Comparison of ENCODE assay signal across 8 cellular contexts in genomic region chr12:12725086-12725955, GRCh38. TPM values are rescaled to one million over a fixed set of nuclear protein-coding genes. Genes with fewer than 3 reads are reported as not detected.
DNase-seq lines count a peak whose midpoint lies in the region; ATAC-seq, FAIRE-seq and TF ChIP-seq lines count a peak whose summit lies in the region.

No MANE protein-coding gene starts in this region.

- H3K27me3 Mint-ChIP-seq in stimulated activated naive CD8-positive, alpha-beta T cell treated with anti-CD3 and anti-CD28 coated beads, Interleukin-15, amount 100 ng/mL, for 72 hours: no peaks in the 10 kb centered on the region

- TF ChIP-seq CTCF in RWPE2 (IDR thresholded peaks at IDR 0.05; ENCODE audit: poor library complexity, severe bottlenecking) (no peak), neural cell (IDR thresholded peaks at IDR 0.05; ENCODE audit: poor library complexity, severe bottlenecking) (peak; percentile 49)

- TF ChIP-seq POLR2A in H54 (IDR thresholded peaks at IDR 0.05; ENCODE audit: low read depth, low read length): peak; percentile 56; the same call in 1 of the 2 replicates

- H3F3A ChIP-seq in neural cell (ENCODE audit: insufficient read depth, low read length, poor library complexity, severe bottlenecking): no peaks in the 10 kb centered on the region

- H3K9ac ChIP-seq in neural cell (ENCODE audit: low read length): peak overlapping the region; percentile 68

- H3K9me3 ChIP-seq in RWPE2 (ENCODE audit: severe bottlenecking) (no peaks in the 10 kb centered on the region), neural cell (ENCODE audit: low read length) (no peaks in the 10 kb centered on the region)

- H3K4me3 Mint-ChIP-seq in stimulated activated naive CD8-positive, alpha-beta T cell treated with anti-CD3 and anti-CD28 coated beads, Interleukin-15, amount 100 ng/mL, for 72 hours: peak overlapping the region; percentile 91 to 98

- FAIRE-seq in H54 (lab: Jason Lieb, UNC): peak; percentile 73

- H3K27me3 ChIP-seq in RWPE2 (ENCODE audit: insufficient read depth, poor library complexity, severe bottlenecking): no peaks in the 10 kb centered on the region
- H3K27me3 ChIP-seq in neural cell (ENCODE audit: insufficient read depth, low read depth, low read length): peaks cover 13% of the 10 kb centered on the region

- peak; percentile 50 for ATAC-seq in RWPE2 (ENCODE audit: low read depth)
- peak; percentile 77 for ATAC-seq in stimulated activated naive CD8-positive, alpha-beta T cell treated with anti-CD3 and anti-CD28 coated beads, Interleukin-15, amount 100 ng/mL, for 72 hours

- peak; percentile 93 for DNase-seq in ELF-1 (ENCODE audit: low read depth, low spot score)
- DNase-seq in H54 (ENCODE audit: insufficient read length, low spot score): peak; percentile 82
- peak; percentile 99 for DNase-seq in LoVo (ENCODE audit: low spot score)
- DNase-seq in RWPE2 (ENCODE audit: low spot score): peak; percentile 82
- DNase-seq in activated effector memory CD4-positive, alpha-beta T cell treated with anti-CD3 and anti-CD28 coated beads, Interleukin-2, amount 50 U/mL, for 16 hours: peak; percentile 97
- DNase-seq in fibroblast of the conjunctiva (ENCODE audit: low read depth): peak; percentile 100
- peak; percentile 95 to 98 for DNase-seq in stimulated activated naive CD8-positive, alpha-beta T cell treated with anti-CD3 and anti-CD28 coated beads, Interleukin-15, amount 100 ng/mL, for 72 hours

- TF ChIP-seq EP300 in neural cell (conservative IDR thresholded peaks at IDR 0.05; ENCODE audit: poor library complexity, severe bottlenecking): peak; percentile 38

- H3K27ac ChIP-seq in RWPE2 (ENCODE audit: poor library complexity, severe bottlenecking): peak overlapping the region; percentile 97
- H3K27ac ChIP-seq in neural cell (ENCODE audit: low read length): peak overlapping the region; percentile 63

- peak overlapping the region; percentile 69 for H2AFZ ChIP-seq in neural cell (ENCODE audit: low read depth, low read length)

- peak overlapping the region; percentile 99 to 100 for H3K27ac Mint-ChIP-seq in stimulated activated naive CD8-positive, alpha-beta T cell treated with anti-CD3 and anti-CD28 coated beads, Interleukin-15, amount 100 ng/mL, for 72 hours

- H3K79me2 ChIP-seq in neural cell (replicated peaks; ENCODE audit: insufficient read depth, low read length): peaks cover 13% of the 10 kb centered on the region

- no peaks in the 10 kb centered on the region for H3K9me2 ChIP-seq in neural cell (ENCODE audit: insufficient read depth, low read length)

- no peaks in the 10 kb centered on the region for H3K9me3 Mint-ChIP-seq in stimulated activated naive CD8-positive, alpha-beta T cell treated with anti-CD3 and anti-CD28 coated beads, Interleukin-15, amount 100 ng/mL, for 72 hours

- peak overlapping the region; percentile 70 for H3K4me2 ChIP-seq in neural cell (ENCODE audit: low read length)

- H3K36me3 ChIP-seq in RWPE2 (ENCODE audit: low read depth) (peaks cover 22% of the 10 kb centered on the region), neural cell (ENCODE audit: insufficient read depth, low read length) (no peaks in the 10 kb centered on the region)

- H4K20me1 ChIP-seq in neural cell (ENCODE audit: insufficient read depth): no peaks in the 10 kb centered on the region

- peak overlapping the region; percentile 64 for H3K4me3 ChIP-seq in RWPE2 (ENCODE audit: severe bottlenecking)
- H3K4me3 ChIP-seq in neural cell (ENCODE audit: low read length): peak overlapping the region; percentile 84

- H3K4me1 Mint-ChIP-seq in stimulated activated naive CD8-positive, alpha-beta T cell treated with anti-CD3 and anti-CD28 coated beads, Interleukin-15, amount 100 ng/mL, for 72 hours: peaks cover 46% of the 10 kb centered on the region

- TF ChIP-seq RAD21 in neural cell (conservative IDR thresholded peaks at IDR 0.05): peak; percentile 30

- H3K4me1 ChIP-seq in RWPE2 (ENCODE audit: insufficient read depth, poor library complexity, severe bottlenecking): peaks cover 12% of the 10 kb centered on the region

TF ChIP-seq in neural cell, 6 proteins besides CTCF, POLR2A, EP300 and RAD21:
- TF ChIP-seq EZH2 (IDR thresholded peaks at IDR 0.05; ENCODE audit: borderline replicate concordance, insufficient read depth, low read length, poor library complexity, severe bottlenecking) (no peak), REST (IDR thresholded peaks at IDR 0.05; ENCODE audit: borderline replicate concordance) (peak; percentile 56), POLR2AphosphoS5 (IDR thresholded peaks at IDR 0.05) (no peak), SMC3 (conservative IDR thresholded peaks at IDR 0.05; ENCODE audit: poor library complexity) (peak; percentile 29), MXI1 (conservative IDR thresholded peaks at IDR 0.05; ENCODE audit: poor library complexity, severe bottlenecking) (peak; percentile 42), TAF1 (IDR thresholded peaks at IDR 0.05; ENCODE audit: low read depth) (no peak)

RNA-seq across cellular contexts. Expression of gene CDKN1B, which starts 8.2 kb away (rescaled TPM):
- polyA plus RNA-seq in neural cell: 106 and 107 TPM in 2 replicates
- 86.6 and 95.9 TPM in 2 replicates for polyA minus RNA-seq in neural cell

RNA-seq across cellular contexts. Expression of gene GPR19, which starts 29.3 kb away (rescaled TPM):
- polyA plus RNA-seq in neural cell: 44.2 and 53.4 TPM in 2 replicates
- 116 and 127 TPM in 2 replicates for polyA minus RNA-seq in neural cell

Comparison
In these comparisons a context has a peak if more than half of its experiments do, and no peak if none do; other contexts are left out.
1. Peak in every context shown above with its lines: DNase-seq, ATAC-seq, H3K4me3 ChIP-seq and H3K27ac ChIP-seq.